In genomic region chr3:195622523-195623167, GRCh38 we compare ENCODE assay signal across 5 cellular contexts. TPM values are rescaled to one million over a fixed set of nuclear protein-coding genes. Genes with fewer than 3 reads are reported as not detected.
"Had no signal": no experiment of that assay in that cellular context is flagged by ENCODE, and none has a peak within 500 bp of the region (broad histone marks: within the 10 kb centered on the region; RNA-seq: fewer than 3 reads in every experiment).

No MANE protein-coding gene starts in this region.

RNA-seq across cellular contexts. Expression of gene APOD, which starts 38.9 kb away (rescaled TPM):
- total RNA-seq: activated CD8-positive, alpha-beta memory T cell treated with anti-CD3 and anti-CD28 coated beads for 36 hours; activated CD8-positive, alpha-beta T cell treated with anti-CD3 and anti-CD28 coated beads for 36 hours; astrocyte; foreskin keratinocyte; WTC11 had no signal
